ENCODE assay signal across 22 cellular contexts in genomic region chr18:41324020-41324791, GRCh38.
A peak's percentile ranks its signal among the peaks of the same experiment; 100 is the strongest.
DNase-seq lines count a peak whose midpoint lies in the region; ATAC-seq, FAIRE-seq and TF ChIP-seq lines count a peak whose summit lies in the region.
"Had no signal": no experiment of that assay in that cellular context is flagged by ENCODE, and none has a peak within 500 bp of the region (broad histone marks: within the 10 kb centered on the region; RNA-seq: fewer than 3 reads in every experiment).

No MANE protein-coding gene starts in this region.

- H3K27me3 ChIP-seq in BJ (ENCODE audit: control insufficient read depth, insufficient read depth, low read length) (no peaks in the 10 kb centered on the region), H1 (replicated peaks in 1 of 4; ENCODE audit: control insufficient read depth in 3 of 4, extremely low read depth in 1 of 4, insufficient read depth in 3 of 4, low read length in 3 of 4) (no peaks in the 10 kb centered on the region)

- no peak overlapping the region for H2BK5ac ChIP-seq in H1 (ENCODE audit: low read depth, low read length)

- H3K4ac ChIP-seq in H1 (replicated peaks; ENCODE audit: insufficient read length, low read depth, low read length) = no peak overlapping the region

- no peak overlapping the region for H4K5ac ChIP-seq in H1 (ENCODE audit: insufficient read length, low read depth, low read length)

- no peak overlapping the region for H2BK120ac ChIP-seq in H1 (replicated peaks; ENCODE audit: low read depth, low read length)

- no peak for ATAC-seq in HG03097 (IDR thresholded peaks at IDR 0.05; ENCODE audit: low FRiP score, unreplicated experiment)
- ATAC-seq: effector memory CD8-positive, alpha-beta T cell; K562; psoas muscle had no signal

- no peak overlapping the region for H3K18ac ChIP-seq in H1 (ENCODE audit: extremely low read depth, low read length)

- peaks cover 8 to 14% of the 10 kb centered on the region in 2 experiments for H3K9me3 ChIP-seq in H1 (ENCODE audit: insufficient read depth in 2 of 2, low read depth in 1 of 2, low read length in 1 of 2)
- H3K9me3 ChIP-seq: psoas muscle had no signal

- H3K36me3 ChIP-seq in BJ (ENCODE audit: control insufficient read depth, insufficient read depth, low read length) = no peaks in the 10 kb centered on the region
- peaks cover 0 to 4% (median 0%) of the 10 kb centered on the region in 4 experiments; a peak in 1 of 8 replicates for H3K36me3 ChIP-seq in H1 (ENCODE audit: control insufficient read depth in 2 of 4, insufficient read depth in 4 of 4, low read length in 3 of 4)
- H3K36me3 ChIP-seq: WERI-Rb-1 had no signal

- H4K20me1 ChIP-seq in H1 (replicated peaks in 1 of 2; ENCODE audit: control insufficient read depth in 1 of 2, insufficient read depth in 2 of 2, low read length in 2 of 2) = no peaks in the 10 kb centered on the region

- CTCF ChIA-PET in BJ (lab: Yijun Ruan, JAX) = no interaction called here
- CTCF ChIA-PET in H1 (lab: Charles Lee; ENCODE audit: partially characterized antibody) = no interaction called here

- TF ChIP-seq POLR2A in H1 (IDR thresholded peaks at IDR 0.05; ENCODE audit: control extremely low read depth in 1 of 2, low read depth in 2 of 2, low read length in 2 of 2) = no peak

- H3K27ac ChIP-seq in H1 (ENCODE audit: low read depth, low read length) = no peak overlapping the region
- H3K27ac ChIP-seq: coronary artery, psoas muscle, RWPE1, WERI-Rb-1 had no signal

- DNase-seq in BJ (ENCODE audit: low read depth) (peak; percentile 2), NCI-H226 (peak; percentile 48), H1 (ENCODE audit: low read depth in 1 of 2, low spot score in 2 of 2) (no peak), kidney tubule cell (ENCODE audit: low spot score) (peak; percentile 60), NCI-H748 (lab: John Stamatoyannopoulos, UW; ENCODE audit: unreplicated experiment) (no peak), NCI-H524 (lab: John Stamatoyannopoulos, UW) (no peak), AG20443 (ENCODE audit: low spot score) (no peak)
- DNase-seq: activated CD4-positive, alpha-beta T cell treated with anti-CD3 and anti-CD28 coated beads, Interleukin-2, amount 10 ng/mL, durations not matched to agents 7 days and 5 days; activated naive CD4-positive, alpha-beta T cell treated with anti-CD3 and anti-CD28 coated beads for 36 hours; activated T-cell treated with anti-CD3 and anti-CD28 coated beads, Interleukin-2, amount 50 U/mL, for 48 hours; amniotic stem cell; effector memory CD8-positive, alpha-beta T cell; glutamatergic neuron; mesendoderm; NCI-H1436 treated with DMSO at 0.1 percent for 48 hours; NCI-H510A; psoas muscle; WERI-Rb-1 had no signal

- no peak for FAIRE-seq in H1 (lab: Jason Lieb, UNC)
- FAIRE-seq: K562 had no signal

- H3K23me2 ChIP-seq in H1 (ENCODE audit: low read depth, low read length) = no peaks in the 10 kb centered on the region

- no peak overlapping the region for H3K56ac ChIP-seq in H1 (replicated peaks; ENCODE audit: insufficient read length, low read depth, low read length)

- no peak overlapping the region for H2AK5ac ChIP-seq in H1 (ENCODE audit: low read depth, low read length)

- H2BK15ac ChIP-seq in H1 (ENCODE audit: low read length) = no peak overlapping the region

- 0 out of 2 replicates have a peak overlapping the region, but pooled peaks have one; percentile 6 for H2BK20ac ChIP-seq in H1 (ENCODE audit: low read length)

- H3K14ac ChIP-seq in H1 (ENCODE audit: insufficient read length) = no peak overlapping the region

- TF ChIP-seq CTCF in BJ (IDR thresholded peaks at IDR 0.05; ENCODE audit: insufficient read depth, low read depth, low read length) = no peak
- no peak for TF ChIP-seq CTCF in H1 (IDR thresholded peaks at IDR 0.05; ENCODE audit: control extremely low read depth in 1 of 3, insufficient read depth in 1 of 3, low read depth in 1 of 3, low read length in 3 of 3)

- no peak overlapping the region for H3K4me2 ChIP-seq in H1 (ENCODE audit: insufficient read depth in 1 of 2, low read depth in 2 of 2, low read length in 2 of 2)

- TF ChIP-seq RAD21 in H1 (IDR thresholded peaks at IDR 0.05 in 1 of 2, conservative IDR thresholded peaks at IDR 0.05 in 1 of 2; ENCODE audit: low read depth in 2 of 2, low read length in 2 of 2) = no peak

- POLR2A ChIA-PET in BJ (lab: Charles Lee) (no interaction called here), H1 (lab: Charles Lee; ENCODE audit: partially characterized antibody) (no interaction called here)

- no peak overlapping the region; the same call in 1 of the 2 replicates for H2BK12ac ChIP-seq in H1 (ENCODE audit: low read depth, low read length)

- no peak for TF ChIP-seq EP300 in H1 (IDR thresholded peaks at IDR 0.05; ENCODE audit: borderline replicate concordance in 1 of 2, low read depth in 2 of 2, low read length in 2 of 2)

- no peak overlapping the region for H4K8ac ChIP-seq in H1 (ENCODE audit: extremely low read depth, insufficient read depth, low read length)

- H3K9ac ChIP-seq in H1 (replicated peaks in 1 of 4; ENCODE audit: extremely low read depth in 1 of 4, low read depth in 3 of 4, low read length in 3 of 4) = no peak overlapping the region

- H3K4me1 ChIP-seq in H1 (replicated peaks in 1 of 4; ENCODE audit: control insufficient read depth in 3 of 4, insufficient read depth in 4 of 4, low read length in 3 of 4) = no peaks in the 10 kb centered on the region
- H3K4me1 ChIP-seq: psoas muscle had no signal

- no peaks in the 10 kb centered on the region for H3K79me1 ChIP-seq in H1 (ENCODE audit: low read depth, low read length)

- peak overlapping the region; percentile 45 for H4K91ac ChIP-seq in H1 (replicated peaks; ENCODE audit: insufficient read length, low read length)

- no peak overlapping the region for H3K23ac ChIP-seq in H1 (ENCODE audit: insufficient read length)

- H3K4me3 ChIP-seq in BJ (ENCODE audit: low read depth, low read length) (no peak overlapping the region), H1 (ENCODE audit: extremely low read depth in 1 of 4, insufficient read depth in 2 of 4, low read depth in 3 of 4, low read length in 4 of 4) (no peak overlapping the region)
- H3K4me3 ChIP-seq: coronary artery, K562, psoas muscle had no signal

- H2AFZ ChIP-seq in H1 (ENCODE audit: low read length) = no peak overlapping the region; the same call in 1 of the 2 replicates

- H3K79me2 ChIP-seq in H1 (ENCODE audit: control insufficient read depth in 1 of 2, insufficient read depth in 2 of 2, low read length in 2 of 2) = no peaks in the 10 kb centered on the region

- WGBS in H1 (ENCODE audit: extremely low coverage in 1 of 2, insufficient coverage in 1 of 2, insufficient read length in 1 of 2, insufficient replicate concordance in 2 of 2, low coverage in 1 of 2, low lambda C conversion rate in 2 of 2, missing lambda C conversion rate in 1 of 2), 2 experiments = 100% methylated on average over 2 of the region's 2 CpGs; no CpG with 5 or more reads in 1 of the 2 experiments

TF ChIP-seq in H1, 55 proteins besides CTCF, POLR2A, EP300 and RAD21:
- TF ChIP-seq RXRA (IDR thresholded peaks at IDR 0.05; ENCODE audit: insufficient read depth, low read depth, low read length) = no peak
- TF ChIP-seq PHF8 (conservative IDR thresholded peaks at IDR 0.05; ENCODE audit: low read depth, low read length) = no peak
- no peak for TF ChIP-seq SP4 (IDR thresholded peaks at IDR 0.05; ENCODE audit: low read length)
- no peak for TF ChIP-seq SIRT6 (IDR thresholded peaks at IDR 0.05; ENCODE audit: low read length)
- no peak for TF ChIP-seq HDAC2 (IDR thresholded peaks at IDR 0.05; ENCODE audit: borderline replicate concordance in 1 of 2, low read depth in 2 of 2, low read length in 2 of 2)
- TF ChIP-seq E2F6 (IDR thresholded peaks at IDR 0.05) = no peak
- no peak for TF ChIP-seq MAFK (IDR thresholded peaks at IDR 0.05; ENCODE audit: low read depth, low read length)

Comparison
In these comparisons a context has a peak if more than half of its experiments do, and no peak if none do; other contexts are left out.
1. DNase-seq: peak in BJ (single experiment), NCI-H226 (single experiment) and kidney tubule cell (single experiment); none in H1 (0 of 2), NCI-H748 (single experiment), NCI-H524 (0 of 2) and AG20443 (single experiment).